ENCODE assay signal across 1 cellular context in the genomic region with DNA sequence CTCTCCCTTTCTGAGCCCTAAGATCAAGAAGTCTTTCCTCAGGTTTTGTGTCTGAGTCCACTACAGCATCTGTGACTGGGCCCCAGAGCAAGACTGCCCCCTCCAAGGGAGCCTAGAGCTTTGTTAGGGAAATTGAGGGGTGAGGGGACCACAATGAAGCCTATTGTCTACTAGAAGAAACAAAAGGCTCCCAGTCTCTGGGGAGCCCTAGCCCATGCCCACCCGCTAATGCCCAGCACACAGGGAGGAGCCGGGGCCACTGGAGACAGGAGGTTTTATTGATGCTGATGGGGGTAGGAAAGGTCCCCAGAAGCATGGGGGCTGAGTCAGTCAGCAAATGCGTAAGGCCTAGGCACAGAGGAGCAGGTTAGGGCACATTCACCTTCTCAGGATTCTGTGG.
TF ChIP-seq lines count a peak whose summit lies in the region.

No MANE protein-coding gene starts in this region.

TF ChIP-seq in HepG2, 621 proteins besides CTCF, POLR2A, EP300 and RAD21:
- TF ChIP-seq, protein P1, sequence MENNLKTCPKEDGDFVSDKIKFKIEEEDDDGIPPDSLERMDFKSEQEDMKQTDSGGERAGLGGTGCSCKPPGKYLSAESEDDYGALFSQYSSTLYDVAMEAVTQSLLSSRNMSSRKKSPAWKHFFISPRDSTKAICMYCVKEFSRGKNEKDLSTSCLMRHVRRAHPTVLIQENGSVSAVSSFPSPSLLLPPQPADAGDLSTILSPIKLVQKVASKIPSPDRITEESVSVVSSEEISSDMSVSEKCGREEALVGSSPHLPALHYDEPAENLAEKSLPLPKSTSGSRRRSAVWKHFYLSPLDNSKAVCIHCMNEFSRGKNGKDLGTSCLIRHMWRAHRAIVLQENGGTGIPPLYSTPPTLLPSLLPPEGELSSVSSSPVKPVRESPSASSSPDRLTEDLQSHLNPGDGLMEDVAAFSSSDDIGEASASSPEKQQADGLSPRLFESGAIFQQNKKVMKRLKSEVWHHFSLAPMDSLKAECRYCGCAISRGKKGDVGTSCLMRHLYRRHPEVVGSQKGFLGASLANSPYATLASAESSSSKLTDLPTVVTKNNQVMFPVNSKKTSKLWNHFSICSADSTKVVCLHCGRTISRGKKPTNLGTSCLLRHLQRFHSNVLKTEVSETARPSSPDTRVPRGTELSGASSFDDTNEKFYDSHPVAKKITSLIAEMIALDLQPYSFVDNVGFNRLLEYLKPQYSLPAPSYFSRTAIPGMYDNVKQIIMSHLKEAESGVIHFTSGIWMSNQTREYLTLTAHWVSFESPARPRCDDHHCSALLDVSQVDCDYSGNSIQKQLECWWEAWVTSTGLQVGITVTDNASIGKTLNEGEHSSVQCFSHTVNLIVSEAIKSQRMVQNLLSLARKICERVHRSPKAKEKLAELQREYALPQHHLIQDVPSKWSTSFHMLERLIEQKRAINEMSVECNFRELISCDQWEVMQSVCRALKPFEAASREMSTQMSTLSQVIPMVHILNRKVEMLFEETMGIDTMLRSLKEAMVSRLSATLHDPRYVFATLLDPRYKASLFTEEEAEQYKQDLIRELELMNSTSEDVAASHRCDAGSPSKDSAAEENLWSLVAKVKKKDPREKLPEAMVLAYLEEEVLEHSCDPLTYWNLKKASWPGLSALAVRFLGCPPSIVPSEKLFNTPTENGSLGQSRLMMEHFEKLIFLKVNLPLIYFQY (CRISPR knock-in tag; IDR thresholded peaks at IDR 0.05; ENCODE audit: borderline replicate concordance), result no peak
- TF ChIP-seq ZSCAN21 (CRISPR knock-in tag; IDR thresholded peaks at IDR 0.05; ENCODE audit: borderline replicate concordance) (no peak), ZNF761 (CRISPR knock-in tag; conservative IDR thresholded peaks at IDR 0.05) (no peak), IRF2 (CRISPR knock-in tag; IDR thresholded peaks at IDR 0.05) (no peak), DNMT1 (CRISPR knock-in tag; IDR thresholded peaks at IDR 0.05) (no peak), WIZ (CRISPR knock-in tag; IDR thresholded peaks at IDR 0.05) (no peak), SCMH1 (CRISPR knock-in tag; IDR thresholded peaks at IDR 0.05; ENCODE audit: borderline replicate concordance) (no peak), JUN (CRISPR knock-in tag; IDR thresholded peaks at IDR 0.05) (no peak), RBM39 (IDR thresholded peaks at IDR 0.05; ENCODE audit: low read depth, low read length, poor library complexity, severe bottlenecking) (no peak), ZNF263 (CRISPR knock-in tag; IDR thresholded peaks at IDR 0.05) (no peak), SOX5 (CRISPR knock-in tag; IDR thresholded peaks at IDR 0.05; ENCODE audit: borderline replicate concordance) (no peak), KDM2A (CRISPR knock-in tag; IDR thresholded peaks at IDR 0.05; ENCODE audit: borderline replicate concordance, low read depth) (no peak), NFIC (IDR thresholded peaks at IDR 0.05; ENCODE audit: low read length) (no peak), ZBTB3 (CRISPR knock-in tag; IDR thresholded peaks at IDR 0.05; ENCODE audit: borderline replicate concordance, low read depth) (no peak)
- TF ChIP-seq, protein P2, sequence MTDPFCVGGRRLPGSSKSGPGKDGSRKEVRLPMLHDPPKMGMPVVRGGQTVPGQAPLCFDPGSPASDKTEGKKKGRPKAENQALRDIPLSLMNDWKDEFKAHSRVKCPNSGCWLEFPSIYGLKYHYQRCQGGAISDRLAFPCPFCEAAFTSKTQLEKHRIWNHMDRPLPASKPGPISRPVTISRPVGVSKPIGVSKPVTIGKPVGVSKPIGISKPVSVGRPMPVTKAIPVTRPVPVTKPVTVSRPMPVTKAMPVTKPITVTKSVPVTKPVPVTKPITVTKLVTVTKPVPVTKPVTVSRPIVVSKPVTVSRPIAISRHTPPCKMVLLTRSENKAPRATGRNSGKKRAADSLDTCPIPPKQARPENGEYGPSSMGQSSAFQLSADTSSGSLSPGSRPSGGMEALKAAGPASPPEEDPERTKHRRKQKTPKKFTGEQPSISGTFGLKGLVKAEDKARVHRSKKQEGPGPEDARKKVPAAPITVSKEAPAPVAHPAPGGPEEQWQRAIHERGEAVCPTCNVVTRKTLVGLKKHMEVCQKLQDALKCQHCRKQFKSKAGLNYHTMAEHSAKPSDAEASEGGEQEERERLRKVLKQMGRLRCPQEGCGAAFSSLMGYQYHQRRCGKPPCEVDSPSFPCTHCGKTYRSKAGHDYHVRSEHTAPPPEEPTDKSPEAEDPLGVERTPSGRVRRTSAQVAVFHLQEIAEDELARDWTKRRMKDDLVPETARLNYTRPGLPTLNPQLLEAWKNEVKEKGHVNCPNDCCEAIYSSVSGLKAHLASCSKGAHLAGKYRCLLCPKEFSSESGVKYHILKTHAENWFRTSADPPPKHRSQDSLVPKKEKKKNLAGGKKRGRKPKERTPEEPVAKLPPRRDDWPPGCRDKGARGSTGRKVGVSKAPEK (CRISPR knock-in tag; IDR thresholded peaks at IDR 0.05; ENCODE audit: borderline replicate concordance), result no peak
- TF ChIP-seq, protein P3, sequence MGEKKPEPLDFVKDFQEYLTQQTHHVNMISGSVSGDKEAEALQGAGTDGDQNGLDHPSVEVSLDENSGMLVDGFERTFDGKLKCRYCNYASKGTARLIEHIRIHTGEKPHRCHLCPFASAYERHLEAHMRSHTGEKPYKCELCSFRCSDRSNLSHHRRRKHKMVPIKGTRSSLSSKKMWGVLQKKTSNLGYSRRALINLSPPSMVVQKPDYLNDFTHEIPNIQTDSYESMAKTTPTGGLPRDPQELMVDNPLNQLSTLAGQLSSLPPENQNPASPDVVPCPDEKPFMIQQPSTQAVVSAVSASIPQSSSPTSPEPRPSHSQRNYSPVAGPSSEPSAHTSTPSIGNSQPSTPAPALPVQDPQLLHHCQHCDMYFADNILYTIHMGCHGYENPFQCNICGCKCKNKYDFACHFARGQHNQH (CRISPR knock-in tag; IDR thresholded peaks at IDR 0.05), result no peak
- TF ChIP-seq, protein P4, sequence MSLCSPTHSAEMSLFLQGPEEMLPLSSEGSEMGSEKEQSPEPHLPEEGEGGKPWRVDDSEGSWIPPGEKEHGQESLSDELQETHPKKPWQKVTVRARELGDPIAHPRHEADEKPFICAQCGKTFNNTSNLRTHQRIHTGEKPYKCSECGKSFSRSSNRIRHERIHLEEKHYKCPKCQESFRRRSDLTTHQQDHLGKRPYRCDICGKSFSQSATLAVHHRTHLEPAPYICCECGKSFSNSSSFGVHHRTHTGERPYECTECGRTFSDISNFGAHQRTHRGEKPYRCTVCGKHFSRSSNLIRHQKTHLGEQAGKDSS (CRISPR knock-in tag; IDR thresholded peaks at IDR 0.05; ENCODE audit: borderline replicate concordance, low read depth), result no peak
